Comparison of ENCODE assay signal across 8 cellular contexts in genomic region chr11:9972917-9973504, GRCh38.
DNase-seq lines count a peak whose midpoint lies in the region; ATAC-seq and TF ChIP-seq lines count a peak whose summit lies in the region.

No MANE protein-coding gene starts in this region.

- H3K4me1 Mint-ChIP-seq in activated naive CD8-positive, alpha-beta T cell treated with anti-CD3 and anti-CD28 coated beads, Interleukin-2, amount 50 U/mL, for 24 hours, result no peaks in the 10 kb centered on the region

- in situ Hi-C loops in Caki2 (cut with HindIII; ENCODE audit: low pct_unique_long_range_greater_than_20kb, low sequenced_read_pairs), result no loop called here

- WGBS in right cardiac atrium, result 25% methylated on average over 7 of the region's 7 CpGs
- WGBS in spleen, 5 donors, result 33 to 45% (median 40%) methylated on average over 7 of the region's 7 CpGs

- TF ChIP-seq CTCF in spleen (IDR thresholded peaks at IDR 0.05 in 8 of 11, conservative IDR thresholded peaks at IDR 0.05 in 3 of 11), result peak; percentile 11 to 68 (median 57)

- intact Hi-C loops in right cardiac atrium (cut with DNase I), result loop anchor here (2.0 to 10.0 kb wide), 3 partner anchors 214 to 332 kb away; partner anchors contain the start of gene ADM (in 2 of the 4)
- intact Hi-C loops in spleen (cut with DNase I; ENCODE audit: low total_unique reads), result loop anchor here (10.0 kb wide), 1 partner anchor 218 kb away; no protein-coding TSS in a partner anchor

- H3K9me3 Mint-ChIP-seq in activated naive CD8-positive, alpha-beta T cell treated with anti-CD3 and anti-CD28 coated beads, Interleukin-2, amount 50 U/mL, for 24 hours, result no peaks in the 10 kb centered on the region

- no peaks in the 10 kb centered on the region for H3K4me1 ChIP-seq in right cardiac atrium (ENCODE audit: control insufficient read depth, insufficient read depth, low read length)
- H3K4me1 ChIP-seq in spleen, result peaks cover 0 to 12% (median 1%) of the 10 kb centered on the region in 6 donors

- H3K4me3 Mint-ChIP-seq in activated naive CD8-positive, alpha-beta T cell treated with anti-CD3 and anti-CD28 coated beads, Interleukin-2, amount 50 U/mL, for 24 hours, result no peak overlapping the region

- H3K27me3 Mint-ChIP-seq in activated naive CD8-positive, alpha-beta T cell treated with anti-CD3 and anti-CD28 coated beads, Interleukin-2, amount 50 U/mL, for 24 hours, result no peaks in the 10 kb centered on the region

- peak; percentile 23 for DNase-seq in Caki2 (ENCODE audit: low read depth)
- DNase-seq in NCI-H2196 (lab: John Stamatoyannopoulos, UW; ENCODE audit: unreplicated experiment), result peak; percentile 30
- peak; percentile 3 for DNase-seq in activated naive CD8-positive, alpha-beta T cell treated with anti-CD3 and anti-CD28 coated beads, Interleukin-2, amount 50 U/mL, for 24 hours
- DNase-seq in right cardiac atrium, result no peak
- no peak for DNase-seq in spleen

- no peak overlapping the region for H3K4me3 ChIP-seq in right cardiac atrium (ENCODE audit: low read length)
- H3K4me3 ChIP-seq in spleen, result no peak overlapping the region

- no peaks in the 10 kb centered on the region for H3K9me3 ChIP-seq in right cardiac atrium (ENCODE audit: control insufficient read depth, low read length)
- no peaks in the 10 kb centered on the region for H3K9me3 ChIP-seq in spleen

- H3K36me3 Mint-ChIP-seq in activated naive CD8-positive, alpha-beta T cell treated with anti-CD3 and anti-CD28 coated beads, Interleukin-2, amount 50 U/mL, for 24 hours (ENCODE audit: low read depth), result peaks cover 2% of the 10 kb centered on the region

- TF ChIP-seq POLR2A in spleen (IDR thresholded peaks at IDR 0.05), result no peak

- H3K27me3 ChIP-seq in right cardiac atrium (ENCODE audit: control insufficient read depth, insufficient read depth) (no peaks in the 10 kb centered on the region), spleen (replicated peaks in 1 of 7) (no peaks in the 10 kb centered on the region)

- no peak overlapping the region for H3K27ac ChIP-seq in right cardiac atrium (ENCODE audit: low read length)
- no peak overlapping the region for H3K27ac ChIP-seq in spleen

- ATAC-seq in GM19463 (IDR thresholded peaks at IDR 0.05; ENCODE audit: unreplicated experiment) (peak; percentile 51), right cardiac atrium (peak; percentile 65 to 75), HG03045 (IDR thresholded peaks at IDR 0.05; ENCODE audit: unreplicated experiment) (no peak), HG03139 (IDR thresholded peaks at IDR 0.05; ENCODE audit: unreplicated experiment) (no peak)
- peak; percentile 71 for ATAC-seq in activated naive CD8-positive, alpha-beta T cell treated with anti-CD3 and anti-CD28 coated beads, Interleukin-2, amount 50 U/mL, for 24 hours

- no peak overlapping the region for H3K27ac Mint-ChIP-seq in activated naive CD8-positive, alpha-beta T cell treated with anti-CD3 and anti-CD28 coated beads, Interleukin-2, amount 50 U/mL, for 24 hours

- H3K36me3 ChIP-seq in spleen, result peaks cover 0 to 18% (median 0%) of the 10 kb centered on the region in 6 donors

Comparison
In these comparisons a context has a peak if more than half of its experiments do, and no peak if none do; other contexts are left out.
1. DNase-seq: peak in Caki2 (single experiment), NCI-H2196 (single experiment) and activated naive CD8-positive, alpha-beta T cell treated with anti-CD3 and anti-CD28 coated beads, Interleukin-2, amount 50 U/mL, for 24 hours (single experiment); none in right cardiac atrium (0 of 3) and spleen (single experiment).
2. ATAC-seq: peak in GM19463 (single experiment), activated naive CD8-positive, alpha-beta T cell treated with anti-CD3 and anti-CD28 coated beads, Interleukin-2, amount 50 U/mL, for 24 hours (single experiment) and right cardiac atrium (2 of 2); none in HG03045 (single experiment) and HG03139 (single experiment).